Comparison of ENCODE assay signal across 11 cellular contexts in the genomic region with DNA sequence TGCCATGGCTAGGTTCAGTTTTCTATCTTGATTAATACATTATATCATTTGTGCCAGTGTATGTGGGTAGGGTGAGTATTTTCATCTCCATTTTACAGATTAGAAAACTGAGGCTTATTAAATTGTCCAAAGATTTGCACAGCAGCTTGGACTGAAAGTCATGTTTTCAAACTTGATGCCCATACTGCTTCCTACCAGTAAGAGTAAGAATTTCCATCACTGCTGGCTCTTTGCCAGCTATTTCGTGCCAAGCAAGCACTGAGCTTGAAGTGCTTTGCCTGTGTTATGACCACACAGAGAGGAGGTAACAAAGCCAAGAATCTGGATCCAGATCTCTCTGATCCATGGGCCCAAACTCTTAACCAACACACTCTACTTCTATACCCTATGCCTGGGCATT.
DNase-seq lines count a peak whose midpoint lies in the region; ATAC-seq, FAIRE-seq and TF ChIP-seq lines count a peak whose summit lies in the region.
"Had no signal": no experiment of that assay in that cellular context is flagged by ENCODE, and none has a peak within 500 bp of the region (broad histone marks: within the 10 kb centered on the region; RNA-seq: fewer than 3 reads in every experiment).

No MANE protein-coding gene starts in this region.

- no peak overlapping the region for H3K9ac ChIP-seq in HepG2 (ENCODE audit: insufficient read depth, low read depth, low read length)
- H3K9ac ChIP-seq in neural progenitor cell = no peak overlapping the region

- no peaks in the 10 kb centered on the region for H4K20me1 ChIP-seq in HepG2 (ENCODE audit: insufficient read depth, low read length)
- no peaks in the 10 kb centered on the region for H4K20me1 ChIP-seq in neural progenitor cell (ENCODE audit: low read depth)

- no peak for TF ChIP-seq EP300 in HepG2 (IDR thresholded peaks at IDR 0.05; ENCODE audit: low read depth in 2 of 2, low read length in 2 of 2)
- TF ChIP-seq EP300 in HepG2 (CRISPR knock-in tag; IDR thresholded peaks at IDR 0.05; ENCODE audit: borderline replicate concordance) = no peak

- H3K27me3 ChIP-seq in HepG2 (ENCODE audit: control insufficient read depth in 1 of 2, insufficient read depth in 2 of 2, low read length in 2 of 2) = no peaks in the 10 kb centered on the region
- H3K27me3 ChIP-seq in right lobe of liver = no peaks in the 10 kb centered on the region
- H3K27me3 ChIP-seq in foreskin keratinocyte = no peaks in the 10 kb centered on the region
- H3K27me3 ChIP-seq in uterus = no peaks in the 10 kb centered on the region
- no peaks in the 10 kb centered on the region for H3K27me3 ChIP-seq in neural progenitor cell

- H3K79me2 ChIP-seq in HepG2 (ENCODE audit: insufficient read depth, low read length) (peaks cover 16% of the 10 kb centered on the region), neural progenitor cell (ENCODE audit: low read depth) (no peaks in the 10 kb centered on the region)

- BruUV-seq in HepG2 (replicated peaks; lab: Mats Ljungman, UMichigan) = no TSS peak

- H3K27ac Mint-ChIP-seq in activated T-cell treated with anti-CD3 and anti-CD28 coated beads, Interleukin-2, amount 50 U/mL, for 24 hours = no peak overlapping the region
- H3K27ac Mint-ChIP-seq in neural progenitor cell = no peak overlapping the region
- H3K27ac Mint-ChIP-seq: activated B cell treated with CpG ODN at 0.5 μM for 24 hours; stimulated activated effector memory CD8-positive, alpha-beta T cell treated with anti-CD3 and anti-CD28 coated beads, Interleukin-12 subunit alpha, Interleukin-12 subunit beta, amount 100 ng/mL, for 72 hours had no signal

- H3K4me1 Mint-ChIP-seq in activated T-cell treated with anti-CD3 and anti-CD28 coated beads, Interleukin-2, amount 50 U/mL, for 24 hours (ENCODE audit: low read depth) = no peaks in the 10 kb centered on the region
- H3K4me1 Mint-ChIP-seq in neural progenitor cell = peaks cover 6% of the 10 kb centered on the region
- H3K4me1 Mint-ChIP-seq: activated B cell treated with CpG ODN at 0.5 μM for 24 hours; stimulated activated effector memory CD8-positive, alpha-beta T cell treated with anti-CD3 and anti-CD28 coated beads, Interleukin-12 subunit alpha, Interleukin-12 subunit beta, amount 100 ng/mL, for 72 hours had no signal

- H3K9me3 ChIP-seq in HepG2 (ENCODE audit: low read length) = peaks cover 6% of the 10 kb centered on the region
- H3K9me3 ChIP-seq in right lobe of liver = no peaks in the 10 kb centered on the region
- H3K9me3 ChIP-seq in uterus = no peaks in the 10 kb centered on the region
- H3K9me3 ChIP-seq in neural progenitor cell (ENCODE audit: low read depth) = no peaks in the 10 kb centered on the region

- WGBS in HepG2 (ENCODE audit: low lambda C conversion rate) = 100% methylated on average over 1 of the region's 1 CpG
- 44% methylated on average over 1 of the region's 1 CpG for WGBS in right lobe of liver (ENCODE audit: insufficient coverage, low coverage, low lambda C conversion rate, missing lambda C conversion rate)

- H2AFZ ChIP-seq in HepG2 (ENCODE audit: low read length) (no peak overlapping the region), neural progenitor cell (replicated peaks) (no peak overlapping the region)

- H3K27ac ChIP-seq in HepG2 (ENCODE audit: extremely low read length, insufficient read depth, low read length) = no peak overlapping the region
- H3K27ac ChIP-seq in right lobe of liver = no peak overlapping the region
- peak overlapping the region; percentile 61 for H3K27ac ChIP-seq in foreskin keratinocyte
- peak overlapping the region; percentile 17 to 59 for H3K27ac ChIP-seq in uterus
- H3K27ac ChIP-seq in neural progenitor cell = no peak overlapping the region

- CTCF ChIA-PET in HepG2 (lab: Yijun Ruan, JAX; ENCODE audit: low intra/inter-chr PET ratio, low total read pairs) = no interaction called here

- TF ChIP-seq POLR2A in HepG2 (IDR thresholded peaks at IDR 0.05; ENCODE audit: insufficient read depth in 1 of 2, low read depth in 2 of 2, low read length in 2 of 2) (no peak), right lobe of liver (IDR thresholded peaks at IDR 0.05) (no peak), uterus (IDR thresholded peaks at IDR 0.05) (no peak)

- H3K4me2 ChIP-seq in HepG2 (ENCODE audit: low read depth, low read length) = no peak overlapping the region
- H3K4me2 ChIP-seq in neural progenitor cell = no peak overlapping the region

- H3K4me3 Mint-ChIP-seq in activated T-cell treated with anti-CD3 and anti-CD28 coated beads, Interleukin-2, amount 50 U/mL, for 24 hours = no peak overlapping the region
- no peak overlapping the region for H3K4me3 Mint-ChIP-seq in neural progenitor cell
- H3K4me3 Mint-ChIP-seq: activated B cell treated with CpG ODN at 0.5 μM for 24 hours; stimulated activated effector memory CD8-positive, alpha-beta T cell treated with anti-CD3 and anti-CD28 coated beads, Interleukin-12 subunit alpha, Interleukin-12 subunit beta, amount 100 ng/mL, for 72 hours had no signal

- in situ Hi-C loops in HepG2 (cut with HindIII; ENCODE audit: extremely low pct_ligation_motif_present, low pct_unique_long_range_greater_than_20kb) = no loop called here

- FAIRE-seq in HepG2 (lab: Jason Lieb, UNC) = no peak

- no peaks in the 10 kb centered on the region for H3F3A ChIP-seq in neural progenitor cell (ENCODE audit: low read depth)

- TF ChIP-seq CTCF in HepG2 (CRISPR knock-in tag; IDR thresholded peaks at IDR 0.05) (no peak), right lobe of liver (IDR thresholded peaks at IDR 0.05) (no peak), foreskin keratinocyte (conservative IDR thresholded peaks at IDR 0.05) (no peak), uterus (IDR thresholded peaks at IDR 0.05) (no peak), neural progenitor cell (IDR thresholded peaks at IDR 0.05) (no peak)

- H3K36me3 Mint-ChIP-seq in activated T-cell treated with anti-CD3 and anti-CD28 coated beads, Interleukin-2, amount 50 U/mL, for 24 hours (ENCODE audit: low read depth) = no peaks in the 10 kb centered on the region
- no peaks in the 10 kb centered on the region for H3K36me3 Mint-ChIP-seq in neural progenitor cell
- H3K36me3 Mint-ChIP-seq: stimulated activated effector memory CD8-positive, alpha-beta T cell treated with anti-CD3 and anti-CD28 coated beads, Interleukin-12 subunit alpha, Interleukin-12 subunit beta, amount 100 ng/mL, for 72 hours had no signal

- no peak for DNase-seq in HepG2 (ENCODE audit: low spot score)
- DNase-seq in right lobe of liver = no peak
- DNase-seq in SHP77 (lab: John Stamatoyannopoulos, UW) = peak; percentile 56 to 72
- DNase-seq in foreskin keratinocyte = peak in 1 of 2 donors; percentile 74
- peak; percentile 40 to 59 for DNase-seq in uterus
- DNase-seq in activated T-cell treated with anti-CD3 and anti-CD28 coated beads, Interleukin-2, amount 50 U/mL, for 24 hours = no peak
- DNase-seq in neural progenitor cell (ENCODE audit: low spot score) = no peak
- DNase-seq: activated B cell treated with CpG ODN at 0.5 μM for 24 hours, hippocampal formation had no signal

- H3K36me3 ChIP-seq in HepG2 (replicated peaks in 1 of 2; ENCODE audit: control insufficient read depth in 1 of 2, insufficient read depth in 2 of 2, low read length in 2 of 2) (peaks cover 0 to 6% of the 10 kb centered on the region in 2 experiments; a peak in 1 of 5 replicates), right lobe of liver (no peaks in the 10 kb centered on the region), uterus (no peaks in the 10 kb centered on the region), neural progenitor cell (no peaks in the 10 kb centered on the region)

- POLR2A ChIA-PET in HepG2 (lab: Yijun Ruan, JAX) = interaction anchor here (1.6 kb wide), 1 partner anchor 11 kb away, joined by 5 read pairs; no protein-coding TSS in a partner anchor

- H3K4me3 ChIP-seq in HepG2 (replicated peaks in 1 of 3; ENCODE audit: insufficient read depth in 1 of 3, low read depth in 2 of 3, low read length in 3 of 3) = no peak overlapping the region
- H3K4me3 ChIP-seq in right lobe of liver = no peak overlapping the region
- no peak overlapping the region for H3K4me3 ChIP-seq in uterus
- no peak overlapping the region for H3K4me3 ChIP-seq in neural progenitor cell

- peaks cover 12% of the 10 kb centered on the region for H3K4me1 ChIP-seq in HepG2 (ENCODE audit: insufficient read depth, low read length)
- H3K4me1 ChIP-seq in right lobe of liver = no peaks in the 10 kb centered on the region
- peaks cover 48% of the 10 kb centered on the region for H3K4me1 ChIP-seq in foreskin keratinocyte
- H3K4me1 ChIP-seq in uterus = no peaks in the 10 kb centered on the region
- H3K4me1 ChIP-seq in neural progenitor cell = peaks cover 4% of the 10 kb centered on the region

- TF ChIP-seq RAD21 in HepG2 (CRISPR knock-in tag; IDR thresholded peaks at IDR 0.05) = no peak

- peaks cover 4% of the 10 kb centered on the region for H3K9me3 Mint-ChIP-seq in activated T-cell treated with anti-CD3 and anti-CD28 coated beads, Interleukin-2, amount 50 U/mL, for 24 hours
- H3K9me3 Mint-ChIP-seq in neural progenitor cell = no peaks in the 10 kb centered on the region
- H3K9me3 Mint-ChIP-seq: stimulated activated effector memory CD8-positive, alpha-beta T cell treated with anti-CD3 and anti-CD28 coated beads, Interleukin-12 subunit alpha, Interleukin-12 subunit beta, amount 100 ng/mL, for 72 hours had no signal

- H3K27me3 Mint-ChIP-seq in activated T-cell treated with anti-CD3 and anti-CD28 coated beads, Interleukin-2, amount 50 U/mL, for 24 hours = no peaks in the 10 kb centered on the region
- H3K27me3 Mint-ChIP-seq in neural progenitor cell (ENCODE audit: insufficient read depth, low read depth) = no peaks in the 10 kb centered on the region
- H3K27me3 Mint-ChIP-seq: activated B cell treated with CpG ODN at 0.5 μM for 24 hours had no signal

- intact Hi-C loops in HepG2 (cut with micrococcal nuclease; ENCODE audit: unreplicated experiment) = loop anchor here (2.0 kb wide), 1 partner anchor 75 kb away; no protein-coding TSS in a partner anchor
- intact Hi-C loops in right lobe of liver (cut with DNase I) = no loop called here
- intact Hi-C loops in uterus (cut with DNase I; ENCODE audit: low total_unique reads) = no loop called here

- ATAC-seq in HepG2 (no peak), right lobe of liver (no peak), foreskin keratinocyte (peak; percentile 71), HG02840 (IDR thresholded peaks at IDR 0.05; ENCODE audit: low FRiP score, unreplicated experiment) (no peak)
- ATAC-seq: stimulated activated effector memory CD8-positive, alpha-beta T cell treated with anti-CD3 and anti-CD28 coated beads, Interleukin-12 subunit alpha, Interleukin-12 subunit beta, amount 100 ng/mL, for 72 hours had no signal

TF ChIP-seq in HepG2, 621 proteins besides CTCF, POLR2A, EP300 and RAD21:
- peak; percentile 74 for TF ChIP-seq ZNF629 (CRISPR knock-in tag; conservative IDR thresholded peaks at IDR 0.05)
- TF ChIP-seq CHD4 (IDR thresholded peaks at IDR 0.05; ENCODE audit: borderline replicate concordance, low read length) = peak; percentile 71; the same call in 1 of the 2 replicates
- TF ChIP-seq THYN1 (CRISPR knock-in tag; IDR thresholded peaks at IDR 0.05; ENCODE audit: borderline replicate concordance, low read depth) = no peak
- TF ChIP-seq ZNF775 (CRISPR knock-in tag; IDR thresholded peaks at IDR 0.05; ENCODE audit: borderline replicate concordance) = no peak

Comparison
In these comparisons a context has a peak if more than half of its experiments do, and no peak if none do; other contexts are left out.
1. DNase-seq: peak in SHP77 (2 of 2) and uterus (2 of 2); none in HepG2 (single experiment), right lobe of liver (0 of 3), activated T-cell treated with anti-CD3 and anti-CD28 coated beads, Interleukin-2, amount 50 U/mL, for 24 hours (single experiment) and neural progenitor cell (single experiment).
2. H3K27ac ChIP-seq: peak in foreskin keratinocyte (single experiment) and uterus (2 of 2); none in HepG2 (single experiment), right lobe of liver (0 of 3) and neural progenitor cell (single experiment).